8 cellular contexts compared by ENCODE assay signal in genomic region chr6:90397929-90398674, GRCh38.
DNase-seq lines count a peak whose midpoint lies in the region; ATAC-seq, FAIRE-seq and TF ChIP-seq lines count a peak whose summit lies in the region.

No MANE protein-coding gene starts in this region.

- no peak for FAIRE-seq in urothelium cell line (lab: Jason Lieb, UNC)

- DNase-seq in activated B cell treated with CpG ODN at 0.5 μM for 24 hours: peak; percentile 36
- peak; percentile 32 for DNase-seq in choroid plexus epithelial cell (ENCODE audit: low read depth)
- peak; percentile 79 to 91 (median 80) for DNase-seq in stimulated activated CD4-positive, alpha-beta T cell treated with anti-CD3 and anti-CD28 coated beads, TNF-alpha, amount 100 ng/mL, for 48 hours (ENCODE audit: low read depth in 3 of 3)
- no peak for DNase-seq in NCI-H2029 (lab: John Stamatoyannopoulos, UW)
- DNase-seq in urothelium cell line (ENCODE audit: low spot score): no peak

- POLR2A ChIA-PET in activated B cell treated with CpG ODN at 0.5 μM for 24 hours (lab: Charles Lee): interaction anchor here (0.6 to 1.9 kb wide), 9 partner anchors 13 to 123 kb away, joined by 3 to 10 read pairs (median 3); partner anchors contain the start of gene BACH2

- peak; percentile 48 for ATAC-seq in HG02642 (IDR thresholded peaks at IDR 0.05; ENCODE audit: poor library complexity, unreplicated experiment)
- peak; percentile 97 for ATAC-seq in activated B cell treated with CpG ODN at 0.5 μM for 24 hours (ENCODE audit: low read depth)
- ATAC-seq in GM18873 (IDR thresholded peaks at IDR 0.05; ENCODE audit: low FRiP score, unreplicated experiment): no peak
- no peak for ATAC-seq in HG03521 (IDR thresholded peaks at IDR 0.05; ENCODE audit: unreplicated experiment)

- TF ChIP-seq CTCF in activated B cell treated with CpG ODN at 0.5 μM for 24 hours (IDR thresholded peaks at IDR 0.05) (no peak), choroid plexus epithelial cell (conservative IDR thresholded peaks at IDR 0.05; ENCODE audit: low read depth, low read length) (no peak)

- no peaks in the 10 kb centered on the region for H3K27me3 Mint-ChIP-seq in activated B cell treated with CpG ODN at 0.5 μM for 24 hours

- H3K36me3 Mint-ChIP-seq in activated B cell treated with CpG ODN at 0.5 μM for 24 hours (ENCODE audit: low read depth): no peaks in the 10 kb centered on the region

- no peak overlapping the region for H3K4me3 ChIP-seq in choroid plexus epithelial cell (ENCODE audit: low read depth, low read length)

- CTCF ChIA-PET in activated B cell treated with CpG ODN at 0.5 μM for 24 hours (lab: Charles Lee): interaction anchor here (0.7 to 3.1 kb wide), 6 partner anchors 9 to 111 kb away, joined by 3 to 15 read pairs (median 4); no protein-coding TSS in a partner anchor

- no peaks in the 10 kb centered on the region for H3K9me3 Mint-ChIP-seq in activated B cell treated with CpG ODN at 0.5 μM for 24 hours

- H3K27ac Mint-ChIP-seq in activated B cell treated with CpG ODN at 0.5 μM for 24 hours: peak overlapping the region; percentile 66

- peak overlapping the region; percentile 24 for H3K4me3 Mint-ChIP-seq in activated B cell treated with CpG ODN at 0.5 μM for 24 hours

- peaks cover 38% of the 10 kb centered on the region for H3K4me1 Mint-ChIP-seq in activated B cell treated with CpG ODN at 0.5 μM for 24 hours

- intact Hi-C loops in activated B cell treated with CpG ODN at 0.5 μM for 24 hours (cut with micrococcal nuclease): loop anchor here (1.0 kb wide), 3 partner anchors 13 to 182 kb away; no protein-coding TSS in a partner anchor

Comparison
In these comparisons a context has a peak if more than half of its experiments do, and no peak if none do; other contexts are left out.
1. ATAC-seq: peak in HG02642 (single experiment) and activated B cell treated with CpG ODN at 0.5 μM for 24 hours (single experiment); none in GM18873 (single experiment) and HG03521 (single experiment).
2. DNase-seq: peak in activated B cell treated with CpG ODN at 0.5 μM for 24 hours (single experiment), choroid plexus epithelial cell (single experiment) and stimulated activated CD4-positive, alpha-beta T cell treated with anti-CD3 and anti-CD28 coated beads, TNF-alpha, amount 100 ng/mL, for 48 hours (3 of 3); none in NCI-H2029 (single experiment) and urothelium cell line (single experiment).